In genomic region chr19:38290631-38291147, GRCh38 we compare ENCODE assay signal across 12 cellular contexts. TPM values are rescaled to one million over a fixed set of nuclear protein-coding genes. Genes with fewer than 3 reads are reported as not detected.
DNase-seq lines count a peak whose midpoint lies in the region; ATAC-seq and TF ChIP-seq lines count a peak whose summit lies in the region.
"Had no signal": no experiment of that assay in that cellular context is flagged by ENCODE, and none has a peak within 500 bp of the region (broad histone marks: within the 10 kb centered on the region; RNA-seq: fewer than 3 reads in every experiment).

No MANE protein-coding gene starts in this region.

- peaks cover 13% of the 10 kb centered on the region for H3K4me1 ChIP-seq in hepatocyte (ENCODE audit: insufficient read depth)

- WGBS in hepatocyte (ENCODE audit: low lambda C conversion rate, missing lambda C conversion rate): 71% methylated on average over 13 of the region's 13 CpGs

- no peak for TF ChIP-seq CTCF in hepatocyte (IDR thresholded peaks at IDR 0.05; ENCODE audit: poor library complexity)

- peaks cover 14% of the 10 kb centered on the region for H3K36me3 Mint-ChIP-seq in T-helper 2 cell treated with Interferon-gamma antibody and Interleukin-4, amounts not matched to agents 5 μg/mL and 100 μg/mL, for 36 hours (ENCODE audit: low read depth)

- H3K4me3 ChIP-seq in hepatocyte: no peak overlapping the region

- DNase-seq in H4 (ENCODE audit: low spot score) (peak; percentile 97), amniotic epithelial cell (ENCODE audit: low read depth) (peak; percentile 86), hepatocyte (ENCODE audit: low spot score) (peak; percentile 48)
- no peak for DNase-seq in stimulated activated naive CD4-positive, alpha-beta T cell (lab: John Stamatoyannopoulos, UW)
- DNase-seq in T-helper 2 cell treated with Interferon-gamma antibody and Interleukin-4, amounts not matched to agents 5 μg/mL and 100 μg/mL, for 36 hours (ENCODE audit: low spot score): no peak
- DNase-seq: activated CD8-positive, alpha-beta memory T cell treated with anti-CD3 and anti-CD28 coated beads for 24 hours; GOT3; KBM-7 had no signal

- no peak for ATAC-seq in HG03460 (IDR thresholded peaks at IDR 0.05; ENCODE audit: unreplicated experiment)
- no peak for ATAC-seq in HG02870 (IDR thresholded peaks at IDR 0.05; ENCODE audit: unreplicated experiment)

- H4K20me1 ChIP-seq in hepatocyte (ENCODE audit: insufficient read depth, poor library complexity, severe bottlenecking): no peaks in the 10 kb centered on the region

- no peak overlapping the region for H3K27ac Mint-ChIP-seq in T-helper 2 cell treated with Interferon-gamma antibody and Interleukin-4, amounts not matched to agents 5 μg/mL and 100 μg/mL, for 36 hours
- H3K27ac Mint-ChIP-seq: memory B cell had no signal

- H3K27ac ChIP-seq in hepatocyte (peak overlapping the region; percentile 65), temporal lobe (ENCODE audit: low read depth, low read length) (peak overlapping the region; percentile 36)

- H3K36me3 ChIP-seq in hepatocyte (replicated peaks; ENCODE audit: insufficient read depth, low read depth): no peaks in the 10 kb centered on the region

- H3K79me2 ChIP-seq in hepatocyte: peaks cover 6% of the 10 kb centered on the region

- H3K27me3 ChIP-seq in hepatocyte: no peaks in the 10 kb centered on the region

- no peak overlapping the region for H2AFZ ChIP-seq in hepatocyte

- no peaks in the 10 kb centered on the region for H3K4me1 Mint-ChIP-seq in T-helper 2 cell treated with Interferon-gamma antibody and Interleukin-4, amounts not matched to agents 5 μg/mL and 100 μg/mL, for 36 hours (ENCODE audit: low read depth)
- H3K4me1 Mint-ChIP-seq: memory B cell had no signal

- no peaks in the 10 kb centered on the region for H3K27me3 Mint-ChIP-seq in T-helper 2 cell treated with Interferon-gamma antibody and Interleukin-4, amounts not matched to agents 5 μg/mL and 100 μg/mL, for 36 hours (ENCODE audit: low read depth)
- H3K27me3 Mint-ChIP-seq: memory B cell had no signal

- H3K9me3 Mint-ChIP-seq in T-helper 2 cell treated with Interferon-gamma antibody and Interleukin-4, amounts not matched to agents 5 μg/mL and 100 μg/mL, for 36 hours: no peaks in the 10 kb centered on the region
- H3K9me3 Mint-ChIP-seq: memory B cell had no signal

- H3K9me2 ChIP-seq in hepatocyte (replicated peaks; ENCODE audit: insufficient read depth): no peaks in the 10 kb centered on the region

- no peak overlapping the region for H3K4me3 Mint-ChIP-seq in T-helper 2 cell treated with Interferon-gamma antibody and Interleukin-4, amounts not matched to agents 5 μg/mL and 100 μg/mL, for 36 hours
- H3K4me3 Mint-ChIP-seq: memory B cell had no signal

- no peaks in the 10 kb centered on the region for H3K9me3 ChIP-seq in hepatocyte (ENCODE audit: low read depth)

- no peak overlapping the region for H3K4me2 ChIP-seq in hepatocyte

RNA-seq across cellular contexts. Expression of gene C19orf33, which starts 13.4 kb away (rescaled TPM):
- 2.7 TPM in 1 of 2 replicates, not detected in the other for total RNA-seq in H4 (2014; rRNA removed; shearing (Covaris generic))
- total RNA-seq in hepatocyte (126 and 153 TPM in 2 replicates), temporal lobe (1.2 TPM)
- polyA plus RNA-seq in hepatocyte: 118 and 123 TPM in 2 replicates

RNA-seq across cellular contexts. Expression of gene YIF1B, which starts 25.1 kb away (rescaled TPM):
- 138 and 146 TPM in 2 replicates for total RNA-seq in H4 (2014; rRNA removed; shearing (Covaris generic))
- total RNA-seq in hepatocyte: 50.0 and 54.9 TPM in 2 replicates
- polyA plus RNA-seq in hepatocyte: 101 and 105 TPM in 2 replicates
- total RNA-seq in temporal lobe: 27.8 TPM

RNA-seq across cellular contexts. Expression of gene SPINT2, which starts 26.3 kb away (rescaled TPM):
- total RNA-seq in H4 (2014; rRNA removed; shearing (Covaris generic)): 1.1 TPM in 1 of 2 replicates, not detected in the other
- total RNA-seq in hepatocyte (508 and 590 TPM in 2 replicates), temporal lobe (60.0 TPM)
- 834 and 885 TPM in 2 replicates for polyA plus RNA-seq in hepatocyte

RNA-seq across cellular contexts. Expression of gene KCNK6, which starts 29.0 kb away (rescaled TPM):
- 0.04 TPM in 1 of 2 replicates, not detected in the other for total RNA-seq in H4 (2014; rRNA removed; shearing (Covaris generic))
- total RNA-seq in hepatocyte (7.1 and 9.0 TPM in 2 replicates), temporal lobe (0.25 TPM)
- polyA plus RNA-seq in hepatocyte: 16.0 and 21.5 TPM in 2 replicates

RNA-seq across cellular contexts. Expression of gene PPP1R14A, which starts 34.5 kb away (rescaled TPM):
- not detected in 2 replicates for total RNA-seq in H4 (2014; rRNA removed; shearing (Covaris generic))
- total RNA-seq in hepatocyte: 13.0 and 15.1 TPM in 2 replicates
- polyA plus RNA-seq in hepatocyte: 50.5 and 56.9 TPM in 2 replicates
- 1.2 TPM for total RNA-seq in temporal lobe

Comparison
In these comparisons a context has a peak if more than half of its experiments do, and no peak if none do; other contexts are left out.
1. DNase-seq: peak in H4 (single experiment), amniotic epithelial cell (single experiment) and hepatocyte (single experiment); none in stimulated activated naive CD4-positive, alpha-beta T cell (0 of 6) and T-helper 2 cell treated with Interferon-gamma antibody and Interleukin-4, amounts not matched to agents 5 μg/mL and 100 μg/mL, for 36 hours (single experiment).
2. RNA of gene C19orf33, which starts 13.4 kb away (total RNA-seq): 126 to 153 TPM in hepatocyte; 1.2 TPM in temporal lobe (single experiment) and 2.7 TPM in H4; every median in the first group is over 10 times any median in the second.
3. RNA of gene SPINT2, which starts 26.3 kb away (total RNA-seq): 508 to 590 TPM in hepatocyte and 60.0 TPM in temporal lobe (single experiment); 1.1 TPM in H4; every median in the first group is over 10 times any median in the second.